Comparison of ENCODE assay signal across 8 cellular contexts in genomic region chr10:84375011-84375410, GRCh38. TPM values are rescaled to one million over a fixed set of nuclear protein-coding genes. Genes with fewer than 3 reads are reported as not detected.
A peak's percentile ranks its signal among the peaks of the same experiment; 100 is the strongest.
DNase-seq lines count a peak whose midpoint lies in the region; ATAC-seq and TF ChIP-seq lines count a peak whose summit lies in the region.

No MANE protein-coding gene starts in this region.

- H3K36me3 Mint-ChIP-seq in effector memory CD8-positive, alpha-beta T cell (ENCODE audit: insufficient read depth), result peaks cover 48% of the 10 kb centered on the region
- peaks cover 0 to 5% of the 10 kb centered on the region in 2 donors for H3K36me3 Mint-ChIP-seq in naive B cell

- H3K9me3 Mint-ChIP-seq in effector memory CD8-positive, alpha-beta T cell, result no peaks in the 10 kb centered on the region
- no peaks in the 10 kb centered on the region for H3K9me3 Mint-ChIP-seq in naive B cell

- peak; percentile 58 for TF ChIP-seq CTCF in LNCaP clone FGC (IDR thresholded peaks at IDR 0.05; ENCODE audit: control insufficient read depth, extremely low read depth, insufficient read depth)

- ATAC-seq in GM18907 (IDR thresholded peaks at IDR 0.05; ENCODE audit: unreplicated experiment), result peak; percentile 79
- ATAC-seq in effector memory CD8-positive, alpha-beta T cell (replicated peaks), result peak; percentile 79
- no peak for ATAC-seq in naive B cell (ENCODE audit: low read depth in 2 of 2)
- no peak for ATAC-seq in esophagus mucosa
- ATAC-seq in HG03108 (IDR thresholded peaks at IDR 0.05; ENCODE audit: unreplicated experiment), result no peak

- DNase-seq in DMS114 treated with DMSO at 0.1 percent for 48 hours (lab: John Stamatoyannopoulos, UW; ENCODE audit: unreplicated experiment) (peak; percentile 55), LNCaP clone FGC (ENCODE audit: low read depth) (peak; percentile 23), SKM-1 treated with dmso at 0.1 percent for 144 hours (lab: John Stamatoyannopoulos, UW; ENCODE audit: unreplicated experiment) (peak; percentile 17), naive B cell (peak; percentile 31)
- peak; percentile 49 to 57 (median 49) for DNase-seq in effector memory CD8-positive, alpha-beta T cell

- H3K4me3 Mint-ChIP-seq in effector memory CD8-positive, alpha-beta T cell, result no peak overlapping the region
- H3K4me3 Mint-ChIP-seq in naive B cell, result no peak overlapping the region

- no peak overlapping the region for H3K4me3 ChIP-seq in LNCaP clone FGC (ENCODE audit: low read depth, low read length)

- H3K27ac Mint-ChIP-seq in effector memory CD8-positive, alpha-beta T cell, result peak overlapping the region in 1 of 2 donors; percentile 38
- peak overlapping the region in 1 of 6 donors; percentile 18 for H3K27ac Mint-ChIP-seq in naive B cell

- H3K4me1 Mint-ChIP-seq in effector memory CD8-positive, alpha-beta T cell (ENCODE audit: low read depth in 2 of 2), result peaks cover 23 to 36% of the 10 kb centered on the region in 2 donors
- peaks cover 5 to 6% (median 6%) of the 10 kb centered on the region in 3 donors for H3K4me1 Mint-ChIP-seq in naive B cell

- H3K27me3 Mint-ChIP-seq in effector memory CD8-positive, alpha-beta T cell, result no peaks in the 10 kb centered on the region
- no peaks in the 10 kb centered on the region for H3K27me3 Mint-ChIP-seq in naive B cell

RNA-seq across cellular contexts. Expression of gene CCSER2, which starts 46.6 kb away (rescaled TPM):
- polyA plus RNA-seq in naive B cell (ENCODE audit: low read depth in 6 of 6), result 10 to 100 TPM; 19.4 to 45.1 (median 33.6) TPM
- total RNA-seq in esophagus mucosa, result 43.4 TPM

Comparison
In these comparisons a context has a peak if more than half of its experiments do, and no peak if none do; other contexts are left out.
1. ATAC-seq: peak in GM18907 (single experiment) and effector memory CD8-positive, alpha-beta T cell (single experiment); none in naive B cell (0 of 2), esophagus mucosa (single experiment) and HG03108 (single experiment).
2. Peak in every context shown above with its lines, with median percentiles within 50 percentile points of each other: DNase-seq.